ENCODE assay signal across 13 cellular contexts in the genomic region with DNA sequence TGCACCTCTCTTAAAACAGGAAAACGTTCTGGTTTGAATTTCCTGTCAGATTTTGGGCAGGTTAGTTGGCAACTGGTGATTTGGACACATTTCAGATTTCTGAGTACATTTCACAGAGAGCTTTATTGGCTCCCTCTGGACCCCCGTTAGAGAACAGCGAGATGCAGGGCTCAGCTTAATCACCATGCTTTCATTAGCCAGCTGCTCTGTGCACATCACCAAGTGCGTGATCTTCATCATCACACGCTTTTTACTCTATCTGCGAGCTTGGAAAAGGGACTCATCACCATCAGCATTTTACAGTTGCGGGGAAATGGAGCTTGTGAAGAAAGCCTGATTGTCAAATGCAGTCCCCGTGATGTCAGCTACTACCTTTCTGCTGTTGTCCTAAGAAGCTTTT.
DNase-seq lines count a peak whose midpoint lies in the region; ATAC-seq, FAIRE-seq and TF ChIP-seq lines count a peak whose summit lies in the region.
"Had no signal": no experiment of that assay in that cellular context is flagged by ENCODE, and none has a peak within 500 bp of the region (broad histone marks: within the 10 kb centered on the region; RNA-seq: fewer than 3 reads in every experiment).

No MANE protein-coding gene starts in this region.

- FAIRE-seq in HTR-8/SVneo (lab: Jason Lieb, UNC) = no peak

- TF ChIP-seq CTCF in hepatocyte (IDR thresholded peaks at IDR 0.05; ENCODE audit: poor library complexity) (no peak), uterus (IDR thresholded peaks at IDR 0.05) (no peak)

- no peaks in the 10 kb centered on the region for H3K27me3 Mint-ChIP-seq in activated naive CD4-positive, alpha-beta T cell treated with anti-CD3 and anti-CD28 coated beads, Interleukin-2, amount 10 ng/mL, durations not matched to agents 7 days and 5 days
- H3K27me3 Mint-ChIP-seq in activated CD4-positive, alpha-beta memory T cell treated with anti-CD3 and anti-CD28 coated beads for 36 hours = no peaks in the 10 kb centered on the region

- H3K4me2 ChIP-seq in hepatocyte = peak overlapping the region; percentile 56

- POLR2A ChIA-PET in activated CD4-positive, alpha-beta memory T cell treated with anti-CD3 and anti-CD28 coated beads for 36 hours (lab: Charles Lee) = interaction anchor here (1.0 to 2.4 kb wide), 5 partner anchors 20 to 75 kb away, joined by 3 to 16 read pairs (median 4); no protein-coding TSS in a partner anchor

- H3K4me1 Mint-ChIP-seq in activated naive CD4-positive, alpha-beta T cell treated with anti-CD3 and anti-CD28 coated beads, Interleukin-2, amount 10 ng/mL, durations not matched to agents 7 days and 5 days = peaks cover 57% of the 10 kb centered on the region
- peaks cover 73% of the 10 kb centered on the region for H3K4me1 Mint-ChIP-seq in activated CD4-positive, alpha-beta memory T cell treated with anti-CD3 and anti-CD28 coated beads for 36 hours (ENCODE audit: low read depth)

- no peaks in the 10 kb centered on the region for H3K79me2 ChIP-seq in hepatocyte

- H3K27ac ChIP-seq in hepatocyte = peak overlapping the region; percentile 32
- peak overlapping the region; percentile 72 to 78 for H3K27ac ChIP-seq in uterus
- H3K27ac ChIP-seq: cardiac muscle cell, left ventricle myocardium inferior had no signal

- ATAC-seq in activated naive CD4-positive, alpha-beta T cell treated with anti-CD3 and anti-CD28 coated beads, Interleukin-2, amount 50 U/mL, for 72 hours = no peak
- ATAC-seq in HG03565 (IDR thresholded peaks at IDR 0.05; ENCODE audit: unreplicated experiment) = no peak
- ATAC-seq: activated CD4-positive, CD25-positive, alpha-beta regulatory T cell treated with anti-CD3 and anti-CD28 coated beads, Interleukin-2, amount 50 U/mL, for 24 hours had no signal

- peaks cover 49% of the 10 kb centered on the region for H3K4me1 ChIP-seq in hepatocyte (ENCODE audit: insufficient read depth)
- peaks cover 7 to 13% of the 10 kb centered on the region in 2 donors for H3K4me1 ChIP-seq in uterus

- no peaks in the 10 kb centered on the region for H3K36me3 ChIP-seq in hepatocyte (replicated peaks; ENCODE audit: insufficient read depth, low read depth)
- H3K36me3 ChIP-seq in uterus = no peaks in the 10 kb centered on the region
- H3K36me3 ChIP-seq: cardiac muscle cell, left ventricle myocardium inferior had no signal

- H3K27ac Mint-ChIP-seq in activated naive CD4-positive, alpha-beta T cell treated with anti-CD3 and anti-CD28 coated beads, Interleukin-2, amount 10 ng/mL, durations not matched to agents 7 days and 5 days = peak overlapping the region; percentile 77
- no peak overlapping the region for H3K27ac Mint-ChIP-seq in activated naive CD4-positive, alpha-beta T cell treated with anti-CD3 and anti-CD28 coated beads, Interleukin-2, amount 50 U/mL, for 72 hours
- H3K27ac Mint-ChIP-seq in activated CD4-positive, alpha-beta memory T cell treated with anti-CD3 and anti-CD28 coated beads for 36 hours = peak overlapping the region; percentile 71
- H3K27ac Mint-ChIP-seq: CD14-positive monocyte had no signal

- H3K4me3 ChIP-seq in hepatocyte (no peak overlapping the region), uterus (peak overlapping the region in 1 of 2 donors; percentile 7)
- H3K4me3 ChIP-seq: cardiac muscle cell, left ventricle myocardium inferior had no signal

- no peak overlapping the region for H2AFZ ChIP-seq in hepatocyte

- H4K20me1 ChIP-seq in hepatocyte (ENCODE audit: insufficient read depth, poor library complexity, severe bottlenecking) = no peaks in the 10 kb centered on the region

- TF ChIP-seq POLR2A in uterus (IDR thresholded peaks at IDR 0.05) = no peak

- no peaks in the 10 kb centered on the region for H3K9me3 ChIP-seq in hepatocyte (ENCODE audit: low read depth)
- no peaks in the 10 kb centered on the region for H3K9me3 ChIP-seq in uterus

- 77% methylated on average over 8 of the region's 8 CpGs for WGBS in hepatocyte (ENCODE audit: low lambda C conversion rate, missing lambda C conversion rate)

- H3K4me3 Mint-ChIP-seq in activated naive CD4-positive, alpha-beta T cell treated with anti-CD3 and anti-CD28 coated beads, Interleukin-2, amount 10 ng/mL, durations not matched to agents 7 days and 5 days = peak overlapping the region; percentile 4
- peak overlapping the region; percentile 61 for H3K4me3 Mint-ChIP-seq in activated CD4-positive, alpha-beta memory T cell treated with anti-CD3 and anti-CD28 coated beads for 36 hours

- H3K36me3 Mint-ChIP-seq in activated naive CD4-positive, alpha-beta T cell treated with anti-CD3 and anti-CD28 coated beads, Interleukin-2, amount 10 ng/mL, durations not matched to agents 7 days and 5 days = peaks cover 3% of the 10 kb centered on the region
- peaks cover 5 to 8% of the 10 kb centered on the region in 2 donors for H3K36me3 Mint-ChIP-seq in activated naive CD4-positive, alpha-beta T cell treated with anti-CD3 and anti-CD28 coated beads, Interleukin-2, amount 50 U/mL, for 72 hours
- H3K36me3 Mint-ChIP-seq in activated CD4-positive, alpha-beta memory T cell treated with anti-CD3 and anti-CD28 coated beads for 36 hours = peaks cover 4% of the 10 kb centered on the region

- intact Hi-C loops in activated CD4-positive, alpha-beta memory T cell treated with anti-CD3 and anti-CD28 coated beads for 36 hours (cut with micrococcal nuclease) = no loop called here
- intact Hi-C loops in uterus (cut with DNase I; ENCODE audit: low total_unique reads) = no loop called here

- peaks cover 8% of the 10 kb centered on the region for H3K9me3 Mint-ChIP-seq in activated naive CD4-positive, alpha-beta T cell treated with anti-CD3 and anti-CD28 coated beads, Interleukin-2, amount 10 ng/mL, durations not matched to agents 7 days and 5 days
- H3K9me3 Mint-ChIP-seq in activated naive CD4-positive, alpha-beta T cell treated with anti-CD3 and anti-CD28 coated beads, Interleukin-2, amount 50 U/mL, for 72 hours = peaks cover 5 to 8% of the 10 kb centered on the region in 2 donors
- peaks cover 12% of the 10 kb centered on the region for H3K9me3 Mint-ChIP-seq in activated CD4-positive, alpha-beta memory T cell treated with anti-CD3 and anti-CD28 coated beads for 36 hours

- H3K27me3 ChIP-seq in hepatocyte (no peaks in the 10 kb centered on the region), uterus (no peaks in the 10 kb centered on the region)
- H3K27me3 ChIP-seq: cardiac muscle cell had no signal

- CTCF ChIA-PET in activated naive CD4-positive, alpha-beta T cell treated with anti-CD3 and anti-CD28 coated beads, Interleukin-2, amount 10 ng/mL, durations not matched to agents 7 days and 5 days (lab: Charles Lee) = interaction anchor here (0.6 to 2.4 kb wide), 3 partner anchors 13 to 307 kb away, joined by 3 to 10 read pairs (median 3); no protein-coding TSS in a partner anchor
- CTCF ChIA-PET in activated CD4-positive, alpha-beta memory T cell treated with anti-CD3 and anti-CD28 coated beads for 36 hours (lab: Charles Lee) = interaction anchor here (0.7 to 1.7 kb wide), 7 partner anchors 37 to 295 kb away, joined by 3 to 9 read pairs (median 3); no protein-coding TSS in a partner anchor

- no peak for DNase-seq in activated naive CD4-positive, alpha-beta T cell treated with anti-CD3 and anti-CD28 coated beads, Interleukin-2, amount 10 ng/mL, durations not matched to agents 7 days and 5 days
- no peak for DNase-seq in activated naive CD4-positive, alpha-beta T cell treated with anti-CD3 and anti-CD28 coated beads, Interleukin-2, amount 50 U/mL, for 72 hours (ENCODE audit: low spot score in 2 of 2)
- DNase-seq in activated CD4-positive, alpha-beta memory T cell treated with anti-CD3 and anti-CD28 coated beads for 36 hours = peak; percentile 26
- DNase-seq in hepatocyte (ENCODE audit: low spot score) (no peak), uterus (no peak), NOMO-1 treated with dmso at 0.1 percent for 144 hours (lab: John Stamatoyannopoulos, UW; ENCODE audit: unreplicated experiment) (no peak), HTR-8/SVneo (ENCODE audit: insufficient read length, low spot score) (no peak)
- DNase-seq: left ventricle myocardium inferior, NCI-H1105 had no signal

- H3K9me2 ChIP-seq in hepatocyte (replicated peaks; ENCODE audit: insufficient read depth) = no peaks in the 10 kb centered on the region

Comparison
In these comparisons a context has a peak if more than half of its experiments do, and no peak if none do; other contexts are left out.
1. H3K27ac Mint-ChIP-seq: peak in activated naive CD4-positive, alpha-beta T cell treated with anti-CD3 and anti-CD28 coated beads, Interleukin-2, amount 10 ng/mL, durations not matched to agents 7 days and 5 days (single experiment) and activated CD4-positive, alpha-beta memory T cell treated with anti-CD3 and anti-CD28 coated beads for 36 hours (single experiment); none in activated naive CD4-positive, alpha-beta T cell treated with anti-CD3 and anti-CD28 coated beads, Interleukin-2, amount 50 U/mL, for 72 hours (0 of 2).